13 cellular contexts compared by ENCODE assay signal in genomic region chr18:5787936-5788335, GRCh38.
"Had no signal": no experiment of that assay in that cellular context is flagged by ENCODE, and none has a peak within 500 bp of the region (broad histone marks: within the 10 kb centered on the region; RNA-seq: fewer than 3 reads in every experiment).

No MANE protein-coding gene starts in this region.

- H3K4me1 ChIP-seq: foreskin keratinocyte, lower lobe of right lung, sigmoid colon, spleen, upper lobe of right lung had no signal

- H3K27ac ChIP-seq: foreskin keratinocyte, lower lobe of right lung, sigmoid colon, spleen, upper lobe of right lung had no signal

- H3K36me3 ChIP-seq: lower lobe of right lung, sigmoid colon, spleen, upper lobe of right lung had no signal

- H3K27me3 ChIP-seq: foreskin keratinocyte, sigmoid colon, spleen, upper lobe of right lung had no signal

- H3K9me3 ChIP-seq: sigmoid colon, upper lobe of right lung had no signal

- ATAC-seq: activated naive CD8-positive, alpha-beta T cell treated with anti-CD3 and anti-CD28 coated beads, Interleukin-2, amount 50 U/mL, for 24 hours; foreskin keratinocyte; lower lobe of right lung; upper lobe of right lung had no signal

- DNase-seq: activated CD4-positive, alpha-beta T cell treated with anti-CD3 and anti-CD28 coated beads for 1 hour; activated CD4-positive, alpha-beta T cell treated with anti-CD3 and anti-CD28 coated beads, Interleukin-2, amount 50 U/mL, for 4 hours; activated naive CD4-positive, alpha-beta T cell treated with anti-CD3 and anti-CD28 coated beads for 36 hours; activated naive CD8-positive, alpha-beta T cell treated with anti-CD3 and anti-CD28 coated beads, Interleukin-2, amount 50 U/mL, for 24 hours; aorta; cortex of kidney; effector CD4-positive, alpha-beta T cell; foreskin keratinocyte; lower lobe of right lung; midbrain; sigmoid colon; spleen; upper lobe of right lung had no signal

- H3K4me3 ChIP-seq: lower lobe of right lung, sigmoid colon, spleen, upper lobe of right lung had no signal
